Comparison of ENCODE assay signal across 12 cellular contexts in the genomic region with DNA sequence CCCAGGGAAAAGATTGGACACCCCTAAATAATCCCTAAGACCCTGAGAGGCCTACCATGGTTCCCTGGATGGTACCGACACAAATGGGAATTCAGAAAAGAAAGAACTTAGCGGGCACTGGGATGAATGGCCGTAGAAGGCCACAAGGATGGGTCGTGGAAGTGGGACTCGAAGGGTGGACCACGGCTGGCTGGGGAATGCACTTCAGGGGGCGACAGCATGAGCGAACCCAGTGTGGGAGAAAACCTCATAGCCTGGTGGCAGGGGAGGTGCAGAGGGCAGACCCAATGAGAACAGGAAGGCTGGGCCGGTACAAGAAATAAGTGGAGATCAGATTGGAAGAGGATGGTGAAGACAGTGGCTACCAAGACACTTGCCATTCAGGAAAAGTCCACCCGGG. TPM values are rescaled to one million over a fixed set of nuclear protein-coding genes. Genes with fewer than 3 reads are reported as not detected.
DNase-seq lines count a peak whose midpoint lies in the region; TF ChIP-seq lines count a peak whose summit lies in the region.
"Had no signal": no experiment of that assay in that cellular context is flagged by ENCODE, and none has a peak within 500 bp of the region (broad histone marks: within the 10 kb centered on the region; RNA-seq: fewer than 3 reads in every experiment).

No MANE protein-coding gene starts in this region.

- H3K9me2 ChIP-seq in OCI-LY7 (ENCODE audit: insufficient read depth, low read length) = no peaks in the 10 kb centered on the region

- H3K4me1 Mint-ChIP-seq in HFFc6 (ENCODE audit: low read depth) (peaks cover 54% of the 10 kb centered on the region), mesothelial cell of epicardium (peaks cover 22% of the 10 kb centered on the region)

- BruUV-seq in OCI-LY7 (replicated peaks; lab: Mats Ljungman, UMichigan) = no TSS peak

- CTCF ChIA-PET in OCI-LY7 (lab: Charles Lee; ENCODE audit: unreplicated experiment) = no interaction called here

- H3K36me3 ChIP-seq in testis (ENCODE audit: low read depth, missing control alignments) = no peaks in the 10 kb centered on the region
- H3K36me3 ChIP-seq in OCI-LY7 (ENCODE audit: insufficient read depth, low read length) = no peaks in the 10 kb centered on the region

- no peak overlapping the region for H2AFZ ChIP-seq in OCI-LY7 (ENCODE audit: low read length)

- no peaks in the 10 kb centered on the region for H3K79me2 ChIP-seq in OCI-LY7 (ENCODE audit: insufficient read depth, low read depth, low read length)

- H3K9me3 Mint-ChIP-seq in HFFc6 (no peaks in the 10 kb centered on the region), mesothelial cell of epicardium (peaks cover 14% of the 10 kb centered on the region)

- POLR2A ChIA-PET in OCI-LY7 (lab: Charles Lee) = no interaction called here

- WGBS in testis, 2 donors = 90 to 94% methylated on average over 10 of the region's 10 CpGs

- no peaks in the 10 kb centered on the region for H3K27me3 ChIP-seq in testis

- H3K4me2 ChIP-seq in OCI-LY7 (ENCODE audit: low read length) = no peak overlapping the region

- peak overlapping the region; percentile 4 for H3K27ac ChIP-seq in caudate nucleus (ENCODE audit: low read depth, low read length)
- H3K27ac ChIP-seq in testis = peak overlapping the region; percentile 41 to 70
- H3K27ac ChIP-seq in OCI-LY7 (ENCODE audit: low read depth, low read length, poor library complexity, severe bottlenecking) = no peak overlapping the region
- no peak overlapping the region for H3K27ac ChIP-seq in substantia nigra (ENCODE audit: low read depth, low read length, poor library complexity, severe bottlenecking)

- DNase-seq in HFFc6 (no peak), caudate nucleus (lab: John Stamatoyannopoulos, UW) (no peak), mesothelial cell of epicardium (ENCODE audit: low spot score in 2 of 2, unreplicated experiment in 2 of 2) (no peak), testis (no peak), activated gamma-delta T cell (lab: John Stamatoyannopoulos, UW) (no peak), OCI-LY7 (ENCODE audit: low spot score) (no peak), substantia nigra (lab: John Stamatoyannopoulos, UW) (no peak)
- DNase-seq: activated naive CD8-positive, alpha-beta T cell treated with anti-CD3 and anti-CD28 coated beads, Interleukin-2, amount 50 U/mL, for 24 hours; CD4-positive, alpha-beta memory T cell; NCI-H1436 treated with DMSO at 0.1 percent for 48 hours; NCI-H524 treated with DMSO at 0.1 percent for 48 hours; T1000 had no signal

- H3K27me3 Mint-ChIP-seq in HFFc6 (ENCODE audit: insufficient read depth) (peaks cover 6% of the 10 kb centered on the region), mesothelial cell of epicardium (ENCODE audit: low read depth) (no peaks in the 10 kb centered on the region)
- H3K27me3 Mint-ChIP-seq: activated naive CD8-positive, alpha-beta T cell treated with anti-CD3 and anti-CD28 coated beads, Interleukin-2, amount 50 U/mL, for 24 hours; CD4-positive, alpha-beta memory T cell had no signal

- H3K9me3 ChIP-seq in testis = no peaks in the 10 kb centered on the region
- H3K9me3 ChIP-seq in OCI-LY7 (ENCODE audit: low read length) = no peaks in the 10 kb centered on the region

- H3K4me3 Mint-ChIP-seq in HFFc6 (peak overlapping the region; percentile 56; the same call in 1 of the 2 replicates), mesothelial cell of epicardium (no peak overlapping the region)
- H3K4me3 Mint-ChIP-seq: activated naive CD8-positive, alpha-beta T cell treated with anti-CD3 and anti-CD28 coated beads, Interleukin-2, amount 50 U/mL, for 24 hours; CD4-positive, alpha-beta memory T cell had no signal

- TF ChIP-seq POLR2A in testis (IDR thresholded peaks at IDR 0.05) = no peak

- H3K36me3 Mint-ChIP-seq in HFFc6 (ENCODE audit: low read depth) = peaks cover 13% of the 10 kb centered on the region
- peaks cover 14% of the 10 kb centered on the region for H3K36me3 Mint-ChIP-seq in mesothelial cell of epicardium
- H3K36me3 Mint-ChIP-seq: CD4-positive, alpha-beta memory T cell had no signal

- no peak overlapping the region for H3K4me3 ChIP-seq in testis
- H3K4me3 ChIP-seq in OCI-LY7 (ENCODE audit: low read depth, low read length, poor library complexity, severe bottlenecking) = no peak overlapping the region

- TF ChIP-seq CTCF in HFFc6 (IDR thresholded peaks at IDR 0.05) (no peak), mesothelial cell of epicardium (IDR thresholded peaks at IDR 0.05; ENCODE audit: unreplicated experiment) (no peak), testis (IDR thresholded peaks at IDR 0.05) (no peak), OCI-LY7 (conservative IDR thresholded peaks at IDR 0.05; ENCODE audit: low read length) (no peak)

- intact Hi-C loops in testis (cut with DNase I; ENCODE audit: low total_unique reads) (no loop called here), OCI-LY7 (cut with micrococcal nuclease; ENCODE audit: unreplicated experiment) (no loop called here)

- no peaks in the 10 kb centered on the region for H4K20me1 ChIP-seq in OCI-LY7 (ENCODE audit: insufficient read depth, low read length)

- peak overlapping the region; percentile 74 for H3K27ac Mint-ChIP-seq in HFFc6
- H3K27ac Mint-ChIP-seq in mesothelial cell of epicardium = peak overlapping the region; percentile 10
- H3K27ac Mint-ChIP-seq: activated naive CD8-positive, alpha-beta T cell treated with anti-CD3 and anti-CD28 coated beads, Interleukin-2, amount 50 U/mL, for 24 hours had no signal

- H3K4me1 ChIP-seq in testis (peaks cover 23% of the 10 kb centered on the region), OCI-LY7 (ENCODE audit: insufficient read depth, low read length, poor library complexity, severe bottlenecking) (no peaks in the 10 kb centered on the region)

RNA-seq across cellular contexts. Expression of gene LATS2, which starts 28.7 kb away (rescaled TPM):
- 10 to 100 TPM; 43.5 to 54.8 (median 44.9) TPM for total RNA-seq in HFFc6 (2021; fragmentation: NEBNext Ultra II Directional; extraction: Animal tissue kit (Norgen Biotek cat#: 25700))
- 28.8 to 31.6 TPM (median 30.2 TPM) in 3 replicates for total RNA-seq in mesothelial cell of epicardium
- 10 to 100 TPM; 36.5 to 40.2 TPM for total RNA-seq in testis
- 35.6 TPM for polyA plus RNA-seq in testis (ENCODE audit: insufficient read depth, low read depth, low replicate concordance)
- 0.10 and 0.19 TPM in 2 replicates for total RNA-seq in OCI-LY7 (2014; rRNA removed; shearing (Covaris generic))
- 1.3 TPM in 2 replicates for total RNA-seq in OCI-LY7 (2022)

Comparison
In these comparisons a context has a peak if more than half of its experiments do, and no peak if none do; other contexts are left out.
1. H3K27ac ChIP-seq: peak in caudate nucleus (single experiment) and testis (2 of 2); none in OCI-LY7 (single experiment) and substantia nigra (single experiment).
2. RNA of gene LATS2, which starts 28.7 kb away (total RNA-seq): 43.5 to 54.8 TPM in HFFc6, 36.5 to 40.2 TPM in testis and 28.8 to 31.6 TPM in mesothelial cell of epicardium; 0.10 to 1.3 TPM in OCI-LY7; every median in the first group is over 10 times any median in the second.